Comparison of ENCODE assay signal across 14 cellular contexts in genomic region chr17:29980261-29980660, GRCh38.
DNase-seq lines count a peak whose midpoint lies in the region; ATAC-seq lines count a peak whose summit lies in the region.
"Had no signal": no experiment of that assay in that cellular context is flagged by ENCODE, and none has a peak within 500 bp of the region (broad histone marks: within the 10 kb centered on the region; RNA-seq: fewer than 3 reads in every experiment).

No MANE protein-coding gene starts in this region.

- DNase-seq in NCI-H226 (peak; percentile 25), astrocyte of the hippocampus (ENCODE audit: low read depth, low spot score) (peak; percentile 58), fibroblast of peridontal ligament (ENCODE audit: extremely low read depth) (peak; percentile 48), SIG-M5 (lab: John Stamatoyannopoulos, UW) (no peak)
- DNase-seq in stimulated activated CD4-positive, alpha-beta T cell treated with anti-CD3 and anti-CD28 coated beads, Interleukin-1b, Interleukin-23, amount 100 ng/mL, for 48 hours: no peak
- DNase-seq: Caco-2; CD4-positive, CD25-positive, alpha-beta regulatory T cell; CD8-positive, alpha-beta T cell; DMS153; DND-41; GM23248; H7; HCEC 1CT had no signal

- ATAC-seq in HG03196 (IDR thresholded peaks at IDR 0.05; ENCODE audit: unreplicated experiment): no peak
- ATAC-seq: CD8-positive, alpha-beta T cell had no signal

Comparison
In these comparisons a context has a peak if more than half of its experiments do, and no peak if none do; other contexts are left out.
1. DNase-seq: peak in NCI-H226 (single experiment), astrocyte of the hippocampus (single experiment) and fibroblast of peridontal ligament (single experiment); none in stimulated activated CD4-positive, alpha-beta T cell treated with anti-CD3 and anti-CD28 coated beads, Interleukin-1b, Interleukin-23, amount 100 ng/mL, for 48 hours (single experiment) and SIG-M5 (single experiment).